ENCODE assay signal across 21 cellular contexts in genomic region chr3:53941174-53941573, GRCh38. TPM values are rescaled to one million over a fixed set of nuclear protein-coding genes. Genes with fewer than 3 reads are reported as not detected.
DNase-seq lines count a peak whose midpoint lies in the region; ATAC-seq and TF ChIP-seq lines count a peak whose summit lies in the region.
"Had no signal": no experiment of that assay in that cellular context is flagged by ENCODE, and none has a peak within 500 bp of the region (broad histone marks: within the 10 kb centered on the region; RNA-seq: fewer than 3 reads in every experiment).

No MANE protein-coding gene starts in this region.

- H3K36me3 Mint-ChIP-seq in natural killer cell treated with Interleukin-12 subunit alpha and Interleukin-12 subunit beta and Interleukin-15 and Interleukin-18, amount 100 ng/mL, for 72 hours = peaks cover 4% of the 10 kb centered on the region

- no peak for TF ChIP-seq CTCF in choroid plexus epithelial cell (conservative IDR thresholded peaks at IDR 0.05; ENCODE audit: low read depth, low read length)

- H3K4me3 Mint-ChIP-seq in natural killer cell treated with Interleukin-12 subunit alpha and Interleukin-12 subunit beta and Interleukin-15 and Interleukin-18, amount 100 ng/mL, for 72 hours = no peak overlapping the region
- H3K4me3 Mint-ChIP-seq: activated CD8-positive, alpha-beta T cell treated with anti-CD3 and anti-CD28 coated beads for 36 hours; activated T-helper 1 cell treated with anti-CD3 and anti-CD28 coated beads, Interleukin-12 subunit alpha, Interleukin-12 subunit beta, Interleukin-2, Interleukin-4 antibody, amounts not matched to agents 30 ng/mL and 10 ng/mL and 1 ng/mL, durations not matched to agents 14 hours and 24 hours and 36 hours; stimulated activated naive CD8-positive, alpha-beta T cell treated with anti-CD3 and anti-CD28 coated beads, Interleukin-15, Interleukin-2, amounts not matched to agents 100 ng/mL and 50 ng/mL, for 24 hours had no signal

- intact Hi-C loops in sciatic nerve (cut with DNase I) = no loop called here

- no peak for ATAC-seq in sciatic nerve
- no peak for ATAC-seq in natural killer cell treated with Interleukin-12 subunit alpha and Interleukin-12 subunit beta and Interleukin-15 and Interleukin-18, amount 100 ng/mL, for 72 hours
- ATAC-seq: activated CD8-positive, alpha-beta T cell treated with anti-CD3 and anti-CD28 coated beads for 36 hours; esophagus mucosa had no signal

- DNase-seq in COLO829 (ENCODE audit: low spot score) (peak; percentile 36), NCI-H226 (peak; percentile 48), choroid plexus epithelial cell (ENCODE audit: low read depth) (peak; percentile 42), lung microvascular endothelial cell (ENCODE audit: low read depth in 2 of 2) (peak; percentile 66 to 72), C1 segment of cervical spinal cord (lab: John Stamatoyannopoulos, UW) (no peak), sciatic nerve (ENCODE audit: low spot score) (no peak), nucleus accumbens (lab: John Stamatoyannopoulos, UW) (no peak)
- no peak for DNase-seq in natural killer cell treated with Interleukin-12 subunit alpha and Interleukin-12 subunit beta and Interleukin-15 and Interleukin-18, amount 100 ng/mL, for 72 hours (ENCODE audit: low spot score)
- DNase-seq: activated CD8-positive, alpha-beta T cell treated with anti-CD3 and anti-CD28 coated beads for 36 hours; adrenal gland; AML-193; cortex of kidney; DMS 273 treated with DMSO at 0.1 percent for 48 hours; NCI-H1930; NCI-H524 treated with DMSO at 0.1 percent for 48 hours; posterior cingulate gyrus; stimulated activated CD4-positive, alpha-beta T cell treated with anti-CD3 and anti-CD28 coated beads, Interleukin-12 subunit alpha, Interleukin-12 subunit beta, amount 100 ng/mL, for 4 hours; SW 1271 had no signal

- peaks cover 13 to 24% of the 10 kb centered on the region in 2 donors for H3K27me3 Mint-ChIP-seq in natural killer cell treated with Interleukin-12 subunit alpha and Interleukin-12 subunit beta and Interleukin-15 and Interleukin-18, amount 100 ng/mL, for 72 hours

- H3K27ac Mint-ChIP-seq in natural killer cell treated with Interleukin-12 subunit alpha and Interleukin-12 subunit beta and Interleukin-15 and Interleukin-18, amount 100 ng/mL, for 72 hours = no peak overlapping the region
- H3K27ac Mint-ChIP-seq: activated CD8-positive, alpha-beta T cell treated with anti-CD3 and anti-CD28 coated beads for 36 hours; activated T-helper 1 cell treated with anti-CD3 and anti-CD28 coated beads, Interleukin-12 subunit alpha, Interleukin-12 subunit beta, Interleukin-2, Interleukin-4 antibody, amounts not matched to agents 30 ng/mL and 10 ng/mL and 1 ng/mL, durations not matched to agents 14 hours and 24 hours and 36 hours; stimulated activated naive CD8-positive, alpha-beta T cell treated with anti-CD3 and anti-CD28 coated beads, Interleukin-15, Interleukin-2, amounts not matched to agents 100 ng/mL and 50 ng/mL, for 24 hours had no signal

- peaks cover 2% of the 10 kb centered on the region for H3K9me3 Mint-ChIP-seq in natural killer cell treated with Interleukin-12 subunit alpha and Interleukin-12 subunit beta and Interleukin-15 and Interleukin-18, amount 100 ng/mL, for 72 hours

- no peaks in the 10 kb centered on the region for H3K4me1 Mint-ChIP-seq in natural killer cell treated with Interleukin-12 subunit alpha and Interleukin-12 subunit beta and Interleukin-15 and Interleukin-18, amount 100 ng/mL, for 72 hours (ENCODE audit: low read depth in 2 of 2)

- H3K4me3 ChIP-seq in choroid plexus epithelial cell (ENCODE audit: low read depth, low read length) = no peak overlapping the region
- H3K4me3 ChIP-seq: adrenal gland had no signal

RNA-seq across cellular contexts. Expression of gene SELENOK, which starts 49.5 kb away (rescaled TPM):
- total RNA-seq in lung microvascular endothelial cell (21.6 and 36.9 TPM in 2 replicates), sciatic nerve (54.6 TPM)
- 10 to 100 TPM; 37.2 to 72.9 TPM for total RNA-seq in natural killer cell treated with Interleukin-12 subunit alpha and Interleukin-12 subunit beta and Interleukin-15 and Interleukin-18, amount 100 ng/mL, for 72 hours

RNA-seq across cellular contexts. Expression of gene ACTR8, which starts 59.2 kb away (rescaled TPM):
- total RNA-seq in lung microvascular endothelial cell (26.2 and 33.3 TPM in 2 replicates), sciatic nerve (25.8 TPM)
- total RNA-seq in natural killer cell treated with Interleukin-12 subunit alpha and Interleukin-12 subunit beta and Interleukin-15 and Interleukin-18, amount 100 ng/mL, for 72 hours = 10 to 100 TPM; 41.0 to 43.3 TPM

Comparison
In these comparisons a context has a peak if more than half of its experiments do, and no peak if none do; other contexts are left out.
1. DNase-seq: peak in COLO829 (single experiment), NCI-H226 (single experiment), choroid plexus epithelial cell (single experiment) and lung microvascular endothelial cell (2 of 2); none in C1 segment of cervical spinal cord (0 of 14), sciatic nerve (single experiment), nucleus accumbens (0 of 56) and natural killer cell treated with Interleukin-12 subunit alpha and Interleukin-12 subunit beta and Interleukin-15 and Interleukin-18, amount 100 ng/mL, for 72 hours (single experiment).